Comparison of ENCODE assay signal across 9 cellular contexts in the genomic region with DNA sequence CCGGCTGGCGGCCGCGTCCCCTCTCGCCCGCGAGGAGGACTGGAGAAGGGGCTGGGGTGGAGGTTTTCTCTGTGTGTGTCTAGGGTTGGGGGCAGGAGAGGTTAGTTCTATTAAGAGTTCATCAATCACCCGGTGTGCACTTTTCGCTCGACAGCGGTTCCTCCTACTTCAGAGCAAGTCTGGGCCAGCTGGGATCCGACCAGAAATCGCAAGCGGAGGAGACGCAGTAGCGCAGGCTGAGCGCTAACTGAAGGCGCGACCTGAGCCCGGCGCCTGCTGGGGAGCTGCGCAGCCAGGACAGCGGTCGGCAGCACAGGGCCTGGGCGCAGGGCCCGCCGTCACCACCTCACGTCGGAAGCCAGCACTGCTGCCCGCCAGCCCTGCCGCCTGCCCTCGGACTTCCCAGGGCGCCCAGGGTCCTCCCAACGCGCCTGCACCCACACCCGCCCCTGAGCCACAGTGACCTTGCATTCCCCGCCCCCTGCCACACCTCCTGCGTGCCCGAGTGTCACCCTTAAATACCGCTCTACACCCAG. TPM values are rescaled to one million over a fixed set of nuclear protein-coding genes. Genes with fewer than 3 reads are reported as not detected.
DNase-seq lines count a peak whose midpoint lies in the region; ATAC-seq and TF ChIP-seq lines count a peak whose summit lies in the region.
"Had no signal": no experiment of that assay in that cellular context is flagged by ENCODE, and none has a peak within 500 bp of the region (broad histone marks: within the 10 kb centered on the region; RNA-seq: fewer than 3 reads in every experiment).

No MANE protein-coding gene starts in this region.

- H3K27me3 ChIP-seq in lung (ENCODE audit: control insufficient read depth, insufficient read depth) = peaks cover 23% of the 10 kb centered on the region

- WGBS in lung, 2 donors = 3 to 12% methylated on average over 40 of the region's 40 CpGs

- no peaks in the 10 kb centered on the region for H3K36me3 ChIP-seq in lung (ENCODE audit: control insufficient read depth in 2 of 2, insufficient read depth in 2 of 2, low read length in 2 of 2)

- H3K4me3 Mint-ChIP-seq in activated B cell treated with CpG ODN at 0.5 μM for 24 hours = peak overlapping the region; percentile 7

- no peak for TF ChIP-seq CTCF in activated B cell treated with CpG ODN at 0.5 μM for 24 hours (IDR thresholded peaks at IDR 0.05)
- TF ChIP-seq CTCF in lung (IDR thresholded peaks at IDR 0.05; ENCODE audit: control extremely low read depth, extremely low read depth) = no peak

- CTCF ChIA-PET in activated B cell treated with CpG ODN at 0.5 μM for 24 hours (lab: Charles Lee) = no interaction called here

- H3K27ac ChIP-seq in lung (ENCODE audit: low read depth in 1 of 2, low read length in 1 of 2) = no peak overlapping the region

- POLR2A ChIA-PET in activated B cell treated with CpG ODN at 0.5 μM for 24 hours (lab: Charles Lee) = no interaction called here

- no peak overlapping the region for H3K4me3 ChIP-seq in lung

- H3K9me3 Mint-ChIP-seq in activated B cell treated with CpG ODN at 0.5 μM for 24 hours = no peaks in the 10 kb centered on the region

- peak; percentile 47 for DNase-seq in AG08395 (ENCODE audit: low spot score)
- DNase-seq in HT-29 (ENCODE audit: low spot score) = peak; percentile 5
- DNase-seq in activated B cell treated with CpG ODN at 0.5 μM for 24 hours = no peak
- no peak for DNase-seq in lung (ENCODE audit: low spot score)
- DNase-seq in NCI-H1048 (lab: John Stamatoyannopoulos, UW) = no peak
- no peak for DNase-seq in NCI-H1694 treated with DMSO at 0.1 percent for 48 hours (lab: John Stamatoyannopoulos, UW)
- DNase-seq in NCI-H510A treated with DMSO at 0.1 percent for 48 hours (lab: John Stamatoyannopoulos, UW) = no peak

- no peaks in the 10 kb centered on the region for H3K36me3 Mint-ChIP-seq in activated B cell treated with CpG ODN at 0.5 μM for 24 hours (ENCODE audit: low read depth)

- H3K4me1 ChIP-seq in lung (ENCODE audit: control insufficient read depth in 2 of 2, insufficient read depth in 2 of 2, low read length in 2 of 2) = peaks cover 0 to 10% of the 10 kb centered on the region in 2 donors

- peaks cover 76% of the 10 kb centered on the region for H3K27me3 Mint-ChIP-seq in activated B cell treated with CpG ODN at 0.5 μM for 24 hours

- peaks cover 7% of the 10 kb centered on the region for H3K4me1 Mint-ChIP-seq in activated B cell treated with CpG ODN at 0.5 μM for 24 hours

- peaks cover 0 to 9% of the 10 kb centered on the region in 2 donors for H3K9me3 ChIP-seq in lung (ENCODE audit: control insufficient read depth in 2 of 2, insufficient read depth in 1 of 2, low read length in 1 of 2)

- ATAC-seq in activated B cell treated with CpG ODN at 0.5 μM for 24 hours (ENCODE audit: low read depth) (no peak), lung (ENCODE audit: insufficient read depth, low FRiP score) (peak; percentile 45), GM18909 (IDR thresholded peaks at IDR 0.05; ENCODE audit: poor library complexity, unreplicated experiment) (no peak)

- H3K27ac Mint-ChIP-seq in activated B cell treated with CpG ODN at 0.5 μM for 24 hours = no peak overlapping the region

- intact Hi-C loops in activated B cell treated with CpG ODN at 0.5 μM for 24 hours (cut with micrococcal nuclease) = no loop called here

RNA-seq across cellular contexts. Expression of gene HOXD1, which starts 10.1 kb away (rescaled TPM):
- total RNA-seq in HT-29 (2014; rRNA removed; shearing (Covaris generic)) = not detected in 2 replicates
- total RNA-seq in activated B cell treated with CpG ODN at 0.5 μM for 24 hours (not detected in 2 replicates), lung (1 to 10 TPM in 1 of 2 donors, under 1 TPM in 1; 0.40 to 2.5 TPM)
- polyA plus RNA-seq in lung = 1 to 10 TPM in 1 of 2 donors, under 1 TPM in 1; 0.90 to 3.2 TPM
- total RNA-seq: T-helper 1 cell treated with Interleukin-12 subunit alpha and Interleukin-12 subunit beta and Interleukin-4 antibody, amounts not matched to agents 30 ng/mL and 1 ng/mL, for 36 hours had no signal

RNA-seq across cellular contexts. Expression of gene HOXD3, which starts 21.2 kb away (rescaled TPM):
- total RNA-seq in HT-29 (2014; rRNA removed; shearing (Covaris generic)) = not detected in 2 replicates
- total RNA-seq in activated B cell treated with CpG ODN at 0.5 μM for 24 hours (not detected in 2 replicates), lung (1 to 10 TPM; 1.1 to 2.5 TPM)
- polyA plus RNA-seq in lung = under 1 TPM; 0.07 to 0.18 TPM
- total RNA-seq: T-helper 1 cell treated with Interleukin-12 subunit alpha and Interleukin-12 subunit beta and Interleukin-4 antibody, amounts not matched to agents 30 ng/mL and 1 ng/mL, for 36 hours had no signal

RNA-seq across cellular contexts. Expression of gene HOXD4, which starts 27.0 kb away (rescaled TPM):
- not detected in 2 replicates for total RNA-seq in HT-29 (2014; rRNA removed; shearing (Covaris generic))
- total RNA-seq in activated B cell treated with CpG ODN at 0.5 μM for 24 hours (not detected in 2 replicates), lung (1 to 10 TPM in 1 of 2 donors, under 1 TPM in 1; 0.74 to 1.1 TPM)
- polyA plus RNA-seq in lung = under 1 TPM; 0.12 to 0.23 TPM
- total RNA-seq: T-helper 1 cell treated with Interleukin-12 subunit alpha and Interleukin-12 subunit beta and Interleukin-4 antibody, amounts not matched to agents 30 ng/mL and 1 ng/mL, for 36 hours had no signal

RNA-seq across cellular contexts. Expression of gene HOXD8, which starts 48.8 kb away (rescaled TPM):
- total RNA-seq in HT-29 (2014; rRNA removed; shearing (Covaris generic)) = not detected in 2 replicates
- total RNA-seq in activated B cell treated with CpG ODN at 0.5 μM for 24 hours (not detected in 2 replicates), lung (1 to 10 TPM; 1.2 to 1.6 TPM)
- under 1 TPM; 0.34 to 0.85 TPM for polyA plus RNA-seq in lung
- total RNA-seq: T-helper 1 cell treated with Interleukin-12 subunit alpha and Interleukin-12 subunit beta and Interleukin-4 antibody, amounts not matched to agents 30 ng/mL and 1 ng/mL, for 36 hours had no signal

RNA-seq across cellular contexts. Expression of gene HOXD9, which starts 55.8 kb away (rescaled TPM):
- total RNA-seq in HT-29 (2014; rRNA removed; shearing (Covaris generic)) = not detected in 2 replicates
- total RNA-seq in activated B cell treated with CpG ODN at 0.5 μM for 24 hours (not detected in 2 replicates), lung (under 1 TPM; 0.65 to 0.80 TPM)
- polyA plus RNA-seq in lung = under 1 TPM; 0.29 to 0.37 TPM
- total RNA-seq: T-helper 1 cell treated with Interleukin-12 subunit alpha and Interleukin-12 subunit beta and Interleukin-4 antibody, amounts not matched to agents 30 ng/mL and 1 ng/mL, for 36 hours had no signal

Comparison
In these comparisons a context has a peak if more than half of its experiments do, and no peak if none do; other contexts are left out.
1. DNase-seq: peak in AG08395 (single experiment) and HT-29 (single experiment); none in activated B cell treated with CpG ODN at 0.5 μM for 24 hours (single experiment), lung (single experiment), NCI-H1048 (single experiment), NCI-H1694 treated with DMSO at 0.1 percent for 48 hours (single experiment) and NCI-H510A treated with DMSO at 0.1 percent for 48 hours (single experiment).